In the genomic region with DNA sequence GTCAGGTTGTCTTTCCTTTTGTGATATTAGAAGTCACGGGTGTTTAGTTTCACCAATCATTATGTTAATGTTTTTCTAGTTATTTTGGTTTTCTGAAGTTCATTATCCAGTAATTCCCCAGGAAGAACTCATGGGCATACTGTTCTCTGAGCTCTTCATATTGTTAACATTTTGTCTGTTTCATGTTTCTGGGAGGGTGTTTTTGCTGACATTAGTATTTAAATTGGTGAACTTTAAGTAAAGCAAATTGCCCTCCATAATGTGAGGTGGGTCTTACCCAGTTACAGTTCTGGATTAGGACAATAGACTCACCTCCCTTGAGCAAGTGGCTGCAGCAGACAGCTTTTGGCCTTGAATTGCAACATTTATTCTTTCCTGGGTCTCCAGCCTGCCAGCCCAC, we compare ENCODE assay signal across 29 cellular contexts.
"Had no signal": no experiment of that assay in that cellular context is flagged by ENCODE, and none has a peak within 500 bp of the region (broad histone marks: within the 10 kb centered on the region; RNA-seq: fewer than 3 reads in every experiment).

No MANE protein-coding gene starts in this region.

- H3K27me3 Mint-ChIP-seq: stimulated activated memory B cell treated with anti-CD40 and anti-IgM and Interleukin-4, amounts not matched to agents 10 μg/mL and 1 μg/mL and 100 μg/mL, for 72 hours; stimulated activated naive B cell treated with anti-CD40 and anti-IgM and Interleukin-4, amounts not matched to agents 10 μg/mL and 1 μg/mL and 100 μg/mL, for 72 hours; stimulated activated naive CD8-positive, alpha-beta T cell treated with anti-CD3 and anti-CD28 coated beads, Interleukin-15, amount 100 ng/mL, for 72 hours; type B pancreatic cell had no signal

- H3K27ac ChIP-seq: stomach, suprapubic skin, testis, thoracic aorta, thyroid gland, tibial artery, tibial nerve, transverse colon, upper lobe of left lung, upper lobe of right lung, uterus, vagina had no signal

- H3K4me1 Mint-ChIP-seq: stimulated activated effector memory CD8-positive, alpha-beta T cell treated with anti-CD3 and anti-CD28 coated beads, Interleukin-12 subunit alpha, Interleukin-12 subunit beta, amount 100 ng/mL, for 72 hours; stimulated activated memory B cell treated with anti-CD40 and anti-IgM and Interleukin-4, amounts not matched to agents 10 μg/mL and 1 μg/mL and 100 μg/mL, for 72 hours; stimulated activated naive B cell treated with anti-CD40 and anti-IgM and Interleukin-4, amounts not matched to agents 10 μg/mL and 1 μg/mL and 100 μg/mL, for 72 hours; stimulated activated naive CD8-positive, alpha-beta T cell treated with anti-CD3 and anti-CD28 coated beads, Interleukin-15, amount 100 ng/mL, for 72 hours had no signal

- H3K9me3 ChIP-seq: testis, thoracic aorta, thyroid gland, uterus, vagina had no signal

- H3K4me3 Mint-ChIP-seq: stimulated activated effector memory CD8-positive, alpha-beta T cell treated with anti-CD3 and anti-CD28 coated beads, Interleukin-12 subunit alpha, Interleukin-12 subunit beta, amount 100 ng/mL, for 72 hours; stimulated activated memory B cell treated with anti-CD40 and anti-IgM and Interleukin-4, amounts not matched to agents 10 μg/mL and 1 μg/mL and 100 μg/mL, for 72 hours; stimulated activated naive B cell treated with anti-CD40 and anti-IgM and Interleukin-4, amounts not matched to agents 10 μg/mL and 1 μg/mL and 100 μg/mL, for 72 hours; stimulated activated naive CD8-positive, alpha-beta T cell treated with anti-CD3 and anti-CD28 coated beads, Interleukin-15, amount 100 ng/mL, for 72 hours; stimulated activated naive CD8-positive, alpha-beta T cell treated with anti-CD3 and anti-CD28 coated beads, Interleukin-15, Interleukin-2, amounts not matched to agents 100 ng/mL and 50 ng/mL, for 24 hours; type B pancreatic cell had no signal

- DNase-seq: stimulated activated CD4-positive, alpha-beta T cell treated with anti-CD3 and anti-CD28 coated beads, Interleukin-2, amount 100 ng/mL, for 48 hours; stimulated activated CD4-positive, alpha-beta T cell treated with anti-CD3 and anti-CD28 coated beads, Interleukin-4, amount 100 ng/mL, for 1 hour; stimulated activated CD4-positive, alpha-beta T cell treated with anti-CD3 and anti-CD28 coated beads, Interleukin-4, amount 100 ng/mL, for 24 hours; stimulated activated CD4-positive, alpha-beta T cell treated with anti-CD3 and anti-CD28 coated beads, Interleukin-4, amount 100 ng/mL, for 4 hours; stimulated activated CD8-positive, alpha-beta memory T cell treated with anti-CD3 and anti-CD28 coated beads, Interleukin-4, amount 100 ng/mL, for 48 hours; stimulated activated naive B cell treated with anti-CD40 and anti-IgM and Interleukin-4, amounts not matched to agents 10 μg/mL and 1 μg/mL and 100 μg/mL, for 72 hours; stimulated activated naive CD4-positive, alpha-beta T cell; stimulated activated naive CD4-positive, alpha-beta T cell treated with Interleukin-2 at 50 U/mL for 16 hours; stimulated activated naive CD8-positive, alpha-beta T cell treated with anti-CD3 and anti-CD28 coated beads, Interleukin-15, amount 100 ng/mL, for 72 hours; stimulated activated naive CD8-positive, alpha-beta T cell treated with anti-CD3 and anti-CD28 coated beads, Interleukin-15, Interleukin-2, amounts not matched to agents 100 U/mL and 50 U/mL, for 24 hours; stomach; substantia nigra; testis; thyroid gland; tibial artery; transverse colon; trophoblast cell; upper lobe of left lung; upper lobe of right lung; uterus had no signal

- H3K4me1 ChIP-seq: stomach, suprapubic skin, testis, thyroid gland, tibial artery, tibial nerve, transverse colon, upper lobe of left lung, upper lobe of right lung, uterus, vagina had no signal

- H3K27me3 ChIP-seq: stomach, suprapubic skin, testis, thyroid gland, tibial artery, tibial nerve, transverse colon, upper lobe of left lung, upper lobe of right lung, uterus, vagina had no signal

- H3K27ac Mint-ChIP-seq: stimulated activated effector memory CD8-positive, alpha-beta T cell treated with anti-CD3 and anti-CD28 coated beads, Interleukin-12 subunit alpha, Interleukin-12 subunit beta, amount 100 ng/mL, for 72 hours; stimulated activated memory B cell treated with anti-CD40 and anti-IgM and Interleukin-4, amounts not matched to agents 10 μg/mL and 1 μg/mL and 100 μg/mL, for 72 hours; stimulated activated naive B cell treated with anti-CD40 and anti-IgM and Interleukin-4, amounts not matched to agents 10 μg/mL and 1 μg/mL and 100 μg/mL, for 72 hours; stimulated activated naive CD8-positive, alpha-beta T cell treated with anti-CD3 and anti-CD28 coated beads, Interleukin-15, amount 100 ng/mL, for 72 hours; stimulated activated naive CD8-positive, alpha-beta T cell treated with anti-CD3 and anti-CD28 coated beads, Interleukin-15, Interleukin-2, amounts not matched to agents 100 ng/mL and 50 ng/mL, for 24 hours; type B pancreatic cell had no signal

- H3K36me3 Mint-ChIP-seq: stimulated activated effector memory CD8-positive, alpha-beta T cell treated with anti-CD3 and anti-CD28 coated beads, Interleukin-12 subunit alpha, Interleukin-12 subunit beta, amount 100 ng/mL, for 72 hours; stimulated activated memory B cell treated with anti-CD40 and anti-IgM and Interleukin-4, amounts not matched to agents 10 μg/mL and 1 μg/mL and 100 μg/mL, for 72 hours; stimulated activated naive B cell treated with anti-CD40 and anti-IgM and Interleukin-4, amounts not matched to agents 10 μg/mL and 1 μg/mL and 100 μg/mL, for 72 hours; type B pancreatic cell had no signal

- ATAC-seq: stimulated activated effector memory CD8-positive, alpha-beta T cell treated with anti-CD3 and anti-CD28 coated beads, Interleukin-12 subunit alpha, Interleukin-12 subunit beta, amount 100 ng/mL, for 72 hours; stimulated activated memory B cell treated with anti-CD40 and anti-IgM and Interleukin-4, amounts not matched to agents 10 μg/mL and 1 μg/mL and 100 μg/mL, for 72 hours; stimulated activated naive B cell treated with anti-CD40 and anti-IgM and Interleukin-4, amounts not matched to agents 10 μg/mL and 1 μg/mL and 100 μg/mL, for 72 hours; stimulated activated naive CD8-positive, alpha-beta T cell treated with anti-CD3 and anti-CD28 coated beads, Interleukin-15, amount 100 ng/mL, for 72 hours; stimulated activated naive CD8-positive, alpha-beta T cell treated with anti-CD3 and anti-CD28 coated beads, Interleukin-15, Interleukin-2, amounts not matched to agents 100 U/mL and 50 U/mL, for 24 hours; upper lobe of right lung had no signal

- FAIRE-seq: urothelium cell line had no signal

- H3K4me3 ChIP-seq: stomach, suprapubic skin, testis, thoracic aorta, thyroid gland, tibial artery, tibial nerve, transverse colon, upper lobe of left lung, upper lobe of right lung, uterus, vagina had no signal

- H3K36me3 ChIP-seq: stomach, suprapubic skin, thoracic aorta, thyroid gland, tibial artery, tibial nerve, transverse colon, upper lobe of left lung, upper lobe of right lung, uterus, vagina had no signal
